Comparison of ENCODE assay signal across 13 cellular contexts in genomic region chr1:199404191-199404590, GRCh38.
A peak's percentile ranks its signal among the peaks of the same experiment; 100 is the strongest.
DNase-seq lines count a peak whose midpoint lies in the region; TF ChIP-seq lines count a peak whose summit lies in the region.
"Had no signal": no experiment of that assay in that cellular context is flagged by ENCODE, and none has a peak within 500 bp of the region (broad histone marks: within the 10 kb centered on the region; RNA-seq: fewer than 3 reads in every experiment).

No MANE protein-coding gene starts in this region.

- H3F3A ChIP-seq in MM.1S (ENCODE audit: insufficient read depth, low read length), result no peaks in the 10 kb centered on the region

- no peaks in the 10 kb centered on the region for H3K36me3 Mint-ChIP-seq in chondrocyte (ENCODE audit: low read depth)
- H3K36me3 Mint-ChIP-seq: activated CD4-positive, alpha-beta memory T cell treated with anti-CD3 and anti-CD28 coated beads for 36 hours had no signal

- H4K20me1 ChIP-seq in MM.1S (ENCODE audit: insufficient read depth, low read length), result no peaks in the 10 kb centered on the region

- no peak overlapping the region for H3K9ac ChIP-seq in MM.1S (ENCODE audit: low read length)

- no peak for TF ChIP-seq POLR2A in testis (IDR thresholded peaks at IDR 0.05)

- H3K36me3 ChIP-seq in MG63 (no peaks in the 10 kb centered on the region), testis (ENCODE audit: low read depth, missing control alignments) (no peaks in the 10 kb centered on the region), MM.1S (replicated peaks; ENCODE audit: insufficient read depth, low read length) (no peaks in the 10 kb centered on the region)
- H3K36me3 ChIP-seq: ovary, suprapubic skin had no signal

- in situ Hi-C loops in GM13976 (cut with MboI; ENCODE audit: low sequenced_read_pairs, unreplicated experiment), result no loop called here

- no peak overlapping the region for H3K27ac ChIP-seq in testis
- no peak overlapping the region for H3K27ac ChIP-seq in MM.1S (ENCODE audit: low read length)
- H3K27ac ChIP-seq: C4-2B, ovary, suprapubic skin had no signal

- H3K9me3 ChIP-seq in MG63 (no peaks in the 10 kb centered on the region; the same call in 1 of the 2 replicates), testis (no peaks in the 10 kb centered on the region), MM.1S (replicated peaks; ENCODE audit: insufficient read depth, low read length) (no peaks in the 10 kb centered on the region)
- H3K9me3 ChIP-seq: ovary, suprapubic skin had no signal

- peaks cover 51% of the 10 kb centered on the region for H3K4me1 Mint-ChIP-seq in chondrocyte (ENCODE audit: low read depth)

- intact Hi-C loops in testis (cut with DNase I; ENCODE audit: low total_unique reads), result no loop called here

- H3K27me3 ChIP-seq in MG63 (no peaks in the 10 kb centered on the region), testis (no peaks in the 10 kb centered on the region), MM.1S (replicated peaks; ENCODE audit: insufficient read depth, low read length) (no peaks in the 10 kb centered on the region)
- H3K27me3 ChIP-seq: ovary, suprapubic skin had no signal

- peaks cover 4% of the 10 kb centered on the region for H3K9me3 Mint-ChIP-seq in chondrocyte (ENCODE audit: low read depth)
- H3K9me3 Mint-ChIP-seq: activated CD4-positive, alpha-beta memory T cell treated with anti-CD3 and anti-CD28 coated beads for 36 hours had no signal

- no peaks in the 10 kb centered on the region for H3K79me2 ChIP-seq in MM.1S (ENCODE audit: low read length)

- H3K27me3 Mint-ChIP-seq in chondrocyte (ENCODE audit: low read depth), result no peaks in the 10 kb centered on the region

- TF ChIP-seq CTCF in chondrocyte (IDR thresholded peaks at IDR 0.05), result no peak
- no peak for TF ChIP-seq CTCF in GM13976 (IDR thresholded peaks at IDR 0.05; ENCODE audit: borderline replicate concordance, control extremely low read depth, extremely low read depth, insufficient read depth, missing control alignments)
- TF ChIP-seq CTCF in testis (IDR thresholded peaks at IDR 0.05), result no peak
- TF ChIP-seq CTCF in MM.1S (IDR thresholded peaks at IDR 0.05; ENCODE audit: low read length), result no peak

- H3K4me2 ChIP-seq in MM.1S (ENCODE audit: low read depth, low read length), result no peak overlapping the region

- H3K27ac Mint-ChIP-seq in chondrocyte (ENCODE audit: unreplicated experiment), result peak overlapping the region; percentile 81
- H3K27ac Mint-ChIP-seq: activated CD4-positive, alpha-beta memory T cell treated with anti-CD3 and anti-CD28 coated beads for 36 hours had no signal

- H3K4me3 ChIP-seq in MG63 (no peak overlapping the region), testis (no peak overlapping the region), MM.1S (ENCODE audit: low read length) (no peak overlapping the region)
- H3K4me3 ChIP-seq: ovary, suprapubic skin had no signal

- H2AFZ ChIP-seq in MM.1S (ENCODE audit: low read length), result no peak overlapping the region

- H3K4me3 Mint-ChIP-seq in chondrocyte (ENCODE audit: unreplicated experiment), result no peak overlapping the region
- H3K4me3 Mint-ChIP-seq: activated CD4-positive, alpha-beta memory T cell treated with anti-CD3 and anti-CD28 coated beads for 36 hours had no signal

- H3K4me1 ChIP-seq in testis (no peaks in the 10 kb centered on the region), MM.1S (ENCODE audit: low read length) (0 out of 2 replicates have a peak, but pooled peaks cover 2% of the 10 kb centered on the region)
- H3K4me1 ChIP-seq: suprapubic skin had no signal

- no peaks in the 10 kb centered on the region for H3K9me2 ChIP-seq in MM.1S (replicated peaks; ENCODE audit: insufficient read depth, low read length)

- DNase-seq in EL (peak; percentile 49), MG63 (peak; percentile 25), chondrocyte (ENCODE audit: low spot score) (no peak), myocyte (ENCODE audit: low read depth) (peak; percentile 65), hippocampal formation (lab: John Stamatoyannopoulos, UW) (no peak), GM13976 (ENCODE audit: low spot score) (no peak), testis (no peak), MM.1S (no peak)
- DNase-seq: activated CD4-positive, alpha-beta memory T cell treated with anti-CD3 and anti-CD28 coated beads for 36 hours; effector memory CD4-positive, alpha-beta T cell; ovary had no signal

Comparison
In these comparisons a context has a peak if more than half of its experiments do, and no peak if none do; other contexts are left out.
1. DNase-seq: peak in EL (single experiment), MG63 (single experiment) and myocyte (single experiment); none in chondrocyte (single experiment), hippocampal formation (0 of 2), GM13976 (single experiment), testis (single experiment) and MM.1S (single experiment).